Comparison of ENCODE assay signal across 8 cellular contexts in the genomic region with DNA sequence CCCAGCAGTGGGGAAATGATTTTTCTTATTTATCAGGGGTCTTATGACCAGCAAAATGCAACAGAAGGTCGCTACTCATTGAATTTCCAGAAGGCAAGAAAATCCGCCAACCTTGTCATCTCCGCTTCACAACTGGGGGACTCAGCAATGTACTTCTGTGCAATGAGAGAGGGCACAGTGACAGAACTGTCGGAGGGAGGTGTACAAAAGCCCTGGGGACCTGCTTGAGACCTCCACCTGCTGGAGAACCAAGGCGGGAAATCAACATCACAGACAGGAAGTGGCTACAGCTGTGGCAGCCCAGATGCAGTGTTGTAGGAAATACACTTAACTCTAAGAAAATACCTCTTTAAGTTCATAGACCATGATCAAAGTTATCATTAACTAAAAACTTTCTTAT.
A peak's percentile ranks its signal among the peaks of the same experiment; 100 is the strongest.
DNase-seq lines count a peak whose midpoint lies in the region; ATAC-seq and TF ChIP-seq lines count a peak whose summit lies in the region.

No MANE protein-coding gene starts in this region.

- H3K4me1 Mint-ChIP-seq in activated CD4-positive, alpha-beta memory T cell treated with anti-CD3 and anti-CD28 coated beads for 36 hours (ENCODE audit: low read depth) = peaks cover 43% of the 10 kb centered on the region
- peaks cover 19 to 79% (median 67%) of the 10 kb centered on the region in 7 donors for H3K4me1 Mint-ChIP-seq in naive thymus-derived CD4-positive, alpha-beta T cell

- peak overlapping the region; percentile 88 for H3K27ac Mint-ChIP-seq in activated CD4-positive, alpha-beta memory T cell treated with anti-CD3 and anti-CD28 coated beads for 36 hours
- peak overlapping the region; percentile 75 to 93 (median 90) for H3K27ac Mint-ChIP-seq in naive thymus-derived CD4-positive, alpha-beta T cell

- peaks cover 24 to 52% of the 10 kb centered on the region in 2 donors for H3K4me1 ChIP-seq in naive thymus-derived CD4-positive, alpha-beta T cell (ENCODE audit: control insufficient read depth in 2 of 2, insufficient read depth in 2 of 2, low read length in 2 of 2)

- peak; percentile 73 for DNase-seq in activated CD4-positive, alpha-beta memory T cell treated with anti-CD3 and anti-CD28 coated beads for 36 hours
- DNase-seq in naive thymus-derived CD4-positive, alpha-beta T cell = peak in 8 of 9 donors; percentile 32 to 80 (median 74)
- DNase-seq in globus pallidus (ENCODE audit: low spot score) = no peak
- DNase-seq in SW 1271 (lab: John Stamatoyannopoulos, UW) = no peak
- no peak for DNase-seq in HEK293T (ENCODE audit: extremely low spot score)
- no peak for DNase-seq in DMS153 treated with DMSO at 0.1 percent for 48 hours (lab: John Stamatoyannopoulos, UW; ENCODE audit: unreplicated experiment)

- no peaks in the 10 kb centered on the region for H3K27me3 Mint-ChIP-seq in activated CD4-positive, alpha-beta memory T cell treated with anti-CD3 and anti-CD28 coated beads for 36 hours
- H3K27me3 Mint-ChIP-seq in naive thymus-derived CD4-positive, alpha-beta T cell = no peaks in the 10 kb centered on the region

- H3K4me3 Mint-ChIP-seq in activated CD4-positive, alpha-beta memory T cell treated with anti-CD3 and anti-CD28 coated beads for 36 hours = peak overlapping the region; percentile 50
- peak overlapping the region; percentile 63 to 90 (median 76) for H3K4me3 Mint-ChIP-seq in naive thymus-derived CD4-positive, alpha-beta T cell

- ATAC-seq in GM18511 (IDR thresholded peaks at IDR 0.05; ENCODE audit: unreplicated experiment) = peak; percentile 90
- peak; percentile 82 for ATAC-seq in HG03095 (IDR thresholded peaks at IDR 0.05; ENCODE audit: unreplicated experiment)
- ATAC-seq in naive thymus-derived CD4-positive, alpha-beta T cell = peak; percentile 89

- POLR2A ChIA-PET in activated CD4-positive, alpha-beta memory T cell treated with anti-CD3 and anti-CD28 coated beads for 36 hours (lab: Charles Lee) = no interaction called here
- POLR2A ChIA-PET in naive thymus-derived CD4-positive, alpha-beta T cell (lab: Charles Lee) = interaction anchor here (1.2 to 1.6 kb wide), 3 partner anchors 9 to 631 kb away, joined by 4 read pairs; no protein-coding TSS in a partner anchor
- POLR2A ChIA-PET in HEK293T (lab: Yijun Ruan, JAX) = no interaction called here

- CTCF ChIA-PET in activated CD4-positive, alpha-beta memory T cell treated with anti-CD3 and anti-CD28 coated beads for 36 hours (lab: Charles Lee) = interaction anchor here (0.7 kb wide), 1 partner anchor 10 kb away, joined by 3 read pairs; no protein-coding TSS in a partner anchor
- CTCF ChIA-PET in naive thymus-derived CD4-positive, alpha-beta T cell (lab: Charles Lee) = interaction anchor here (0.6 to 1.6 kb wide), 3 partner anchors 9 to 1012 kb away, joined by 3 to 5 read pairs (median 3); no protein-coding TSS in a partner anchor
- CTCF ChIA-PET in HEK293T (lab: Yijun Ruan, JAX) = no interaction called here

- H3K27me3 ChIP-seq in naive thymus-derived CD4-positive, alpha-beta T cell (ENCODE audit: control insufficient read depth in 2 of 2, insufficient read depth in 2 of 2, low read length in 2 of 2) = no peaks in the 10 kb centered on the region

- H3K9me3 Mint-ChIP-seq in activated CD4-positive, alpha-beta memory T cell treated with anti-CD3 and anti-CD28 coated beads for 36 hours = no peaks in the 10 kb centered on the region
- H3K9me3 Mint-ChIP-seq in naive thymus-derived CD4-positive, alpha-beta T cell = peaks cover 0 to 9% (median 2%) of the 10 kb centered on the region in 11 donors

- intact Hi-C loops in activated CD4-positive, alpha-beta memory T cell treated with anti-CD3 and anti-CD28 coated beads for 36 hours (cut with micrococcal nuclease) = loop anchor here (2.0 to 5.0 kb wide), 2 partner anchors 16 to 38 kb away; no protein-coding TSS in a partner anchor
- intact Hi-C loops in naive thymus-derived CD4-positive, alpha-beta T cell (cut with micrococcal nuclease) = loop anchor here in 1 of 2 donors (1.0 kb wide), 2 partner anchors 9 to 11 kb away; no protein-coding TSS in a partner anchor

- H3K27ac ChIP-seq in naive thymus-derived CD4-positive, alpha-beta T cell (ENCODE audit: low read depth, low read length) = peak overlapping the region; percentile 56

- no peaks in the 10 kb centered on the region for H3K36me3 Mint-ChIP-seq in activated CD4-positive, alpha-beta memory T cell treated with anti-CD3 and anti-CD28 coated beads for 36 hours
- peaks cover 0 to 20% (median 0%) of the 10 kb centered on the region in 5 donors for H3K36me3 Mint-ChIP-seq in naive thymus-derived CD4-positive, alpha-beta T cell

- no peaks in the 10 kb centered on the region for H3K36me3 ChIP-seq in naive thymus-derived CD4-positive, alpha-beta T cell (ENCODE audit: control insufficient read depth in 2 of 3, insufficient read depth in 3 of 3, low read length in 3 of 3)

- H3K4me3 ChIP-seq in naive thymus-derived CD4-positive, alpha-beta T cell (ENCODE audit: low read length) = peak overlapping the region; percentile 36

- H3K9me3 ChIP-seq in naive thymus-derived CD4-positive, alpha-beta T cell (ENCODE audit: control insufficient read depth in 2 of 3, low read length in 3 of 3) = no peaks in the 10 kb centered on the region

TF ChIP-seq in HEK293T, 16 proteins besides CTCF, POLR2A, EP300 and RAD21:
- TF ChIP-seq TARDBP (IDR thresholded peaks at IDR 0.05) (no peak), FOXM1 (IDR thresholded peaks at IDR 0.05; ENCODE audit: borderline replicate concordance) (no peak), L3MBTL2 (conservative IDR thresholded peaks at IDR 0.05) (no peak), NFRKB (IDR thresholded peaks at IDR 0.05) (no peak), CTBP1 (IDR thresholded peaks at IDR 0.05; ENCODE audit: borderline replicate concordance) (no peak), LEF1 (IDR thresholded peaks at IDR 0.05; ENCODE audit: borderline replicate concordance) (no peak), ARNT (IDR thresholded peaks at IDR 0.05) (no peak), ELF4 (IDR thresholded peaks at IDR 0.05) (no peak)

Comparison
In these comparisons a context has a peak if more than half of its experiments do, and no peak if none do; other contexts are left out.
1. DNase-seq: peak in activated CD4-positive, alpha-beta memory T cell treated with anti-CD3 and anti-CD28 coated beads for 36 hours (single experiment) and naive thymus-derived CD4-positive, alpha-beta T cell (8 of 9); none in globus pallidus (single experiment), SW 1271 (0 of 2), HEK293T (single experiment) and DMS153 treated with DMSO at 0.1 percent for 48 hours (single experiment).
2. Peak in every context shown above with its lines, with median percentiles within 50 percentile points of each other: ATAC-seq.